8 cellular contexts compared by ENCODE assay signal in genomic region chr2:201232125-201232815, GRCh38. TPM values are rescaled to one million over a fixed set of nuclear protein-coding genes. Genes with fewer than 3 reads are reported as not detected.
A peak's percentile ranks its signal among the peaks of the same experiment; 100 is the strongest.
DNase-seq lines count a peak whose midpoint lies in the region; ATAC-seq and TF ChIP-seq lines count a peak whose summit lies in the region.

No MANE protein-coding gene starts in this region.

- peak overlapping the region; percentile 41 for H2AFZ ChIP-seq in OCI-LY3 (ENCODE audit: low read depth, low read length)

- H3K36me3 Mint-ChIP-seq in naive thymus-derived CD4-positive, alpha-beta T cell = peaks cover 0 to 20% (median 5%) of the 10 kb centered on the region in 5 donors
- H3K36me3 Mint-ChIP-seq in stimulated activated effector memory CD8-positive, alpha-beta T cell treated with anti-CD3 and anti-CD28 coated beads, Interleukin-12 subunit alpha, Interleukin-12 subunit beta, amount 100 ng/mL, for 72 hours = peaks cover 46% of the 10 kb centered on the region

- H3K9ac ChIP-seq in OCI-LY3 (ENCODE audit: low read length) = peak overlapping the region; percentile 61

- no peaks in the 10 kb centered on the region for H3K27me3 ChIP-seq in OCI-LY3 (ENCODE audit: low read depth, low read length)
- H3K27me3 ChIP-seq in esophagus (ENCODE audit: control insufficient read depth in 1 of 2, insufficient read depth in 2 of 2, low read length in 2 of 2) = no peaks in the 10 kb centered on the region
- H3K27me3 ChIP-seq in naive thymus-derived CD4-positive, alpha-beta T cell (ENCODE audit: control insufficient read depth in 2 of 2, insufficient read depth in 2 of 2, low read length in 2 of 2) = no peaks in the 10 kb centered on the region

- TF ChIP-seq EP300 in Ishikawa (IDR thresholded peaks at IDR 0.05; ENCODE audit: borderline replicate concordance) = peak; percentile 28; the same call in 1 of the 2 replicates

- H3K4me1 ChIP-seq in OCI-LY3 (ENCODE audit: low read length) (peaks cover 41% of the 10 kb centered on the region), esophagus (ENCODE audit: control insufficient read depth in 2 of 2, insufficient read depth in 2 of 2, low read length in 1 of 2) (peaks cover 3 to 5% of the 10 kb centered on the region in 2 donors)
- peaks cover 29 to 32% of the 10 kb centered on the region in 2 donors for H3K4me1 ChIP-seq in naive thymus-derived CD4-positive, alpha-beta T cell (ENCODE audit: control insufficient read depth in 2 of 2, insufficient read depth in 2 of 2, low read length in 2 of 2)

- peak overlapping the region; percentile 66 to 99 (median 96) for H3K4me3 Mint-ChIP-seq in naive thymus-derived CD4-positive, alpha-beta T cell
- peak overlapping the region; percentile 91 for H3K4me3 Mint-ChIP-seq in stimulated activated effector memory CD8-positive, alpha-beta T cell treated with anti-CD3 and anti-CD28 coated beads, Interleukin-12 subunit alpha, Interleukin-12 subunit beta, amount 100 ng/mL, for 72 hours

- H3K27ac ChIP-seq in OCI-LY3 (ENCODE audit: low read length) (peak overlapping the region; percentile 88), esophagus (ENCODE audit: low read depth in 2 of 2, low read length in 1 of 2) (peak overlapping the region; percentile 2 to 47)
- H3K27ac ChIP-seq in naive thymus-derived CD4-positive, alpha-beta T cell (ENCODE audit: low read depth, low read length) = peak overlapping the region; percentile 87

- peak overlapping the region; percentile 71 for H3K4me2 ChIP-seq in OCI-LY3 (ENCODE audit: low read length)

- intact Hi-C loops in naive thymus-derived CD4-positive, alpha-beta T cell (cut with micrococcal nuclease) = loop anchor here (1.0 to 10.0 kb wide), 16 partner anchors 20 to 1683 kb away; partner anchors contain the start of genes CASP10 (in 2 of the 2), NIF3L1 (in 2 of the 2), PPIL3 (in 2 of the 2) and ALS2 (in 1 of the 2)

- 13 to 16% methylated on average over 10 of the region's 10 CpGs for WGBS in esophagus, 2 donors

- H3K9me3 ChIP-seq in OCI-LY3 (ENCODE audit: insufficient read depth, low read length) (no peaks in the 10 kb centered on the region), esophagus (ENCODE audit: control insufficient read depth in 2 of 2, insufficient read depth in 1 of 2, low read depth in 1 of 2, low read length in 1 of 2) (no peaks in the 10 kb centered on the region)
- no peaks in the 10 kb centered on the region for H3K9me3 ChIP-seq in naive thymus-derived CD4-positive, alpha-beta T cell (ENCODE audit: control insufficient read depth in 2 of 3, low read length in 3 of 3)

- DNase-seq in DMS 273 treated with DMSO at 0.1 percent for 48 hours (lab: John Stamatoyannopoulos, UW) = peak; percentile 94
- peak; percentile 93 for DNase-seq in activated CD8-positive, alpha-beta memory T cell treated with anti-CD3 and anti-CD28 coated beads, Interleukin-2, amount 50 U/mL, for 48 hours
- DNase-seq in naive thymus-derived CD4-positive, alpha-beta T cell = peak; percentile 75 to 95 (median 91)
- DNase-seq in stimulated activated effector memory CD8-positive, alpha-beta T cell treated with anti-CD3 and anti-CD28 coated beads, Interleukin-12 subunit alpha, Interleukin-12 subunit beta, amount 100 ng/mL, for 72 hours (ENCODE audit: low spot score in 2 of 2) = peak; percentile 90 to 94

- CTCF ChIA-PET in naive thymus-derived CD4-positive, alpha-beta T cell (lab: Charles Lee) = interaction anchor here (0.7 to 4.6 kb wide), 45 partner anchors 9 to 947 kb away, joined by 3 to 140 read pairs (median 6); partner anchors contain the start of genes CASP10, CASP8, CFLAR and CLK1

- H4K20me1 ChIP-seq in OCI-LY3 (ENCODE audit: insufficient read depth, low read length) = peaks cover 17% of the 10 kb centered on the region

- H3K36me3 ChIP-seq in OCI-LY3 (replicated peaks; ENCODE audit: low read depth, low read length) (peaks cover 7% of the 10 kb centered on the region), esophagus (ENCODE audit: control insufficient read depth in 2 of 2, insufficient read depth in 2 of 2, low read length in 1 of 2) (no peaks in the 10 kb centered on the region)
- no peaks in the 10 kb centered on the region for H3K36me3 ChIP-seq in naive thymus-derived CD4-positive, alpha-beta T cell (ENCODE audit: control insufficient read depth in 2 of 3, insufficient read depth in 3 of 3, low read length in 3 of 3)

- H3K9me3 Mint-ChIP-seq in naive thymus-derived CD4-positive, alpha-beta T cell = peaks cover 0 to 3% (median 0%) of the 10 kb centered on the region in 11 donors
- H3K9me3 Mint-ChIP-seq in stimulated activated effector memory CD8-positive, alpha-beta T cell treated with anti-CD3 and anti-CD28 coated beads, Interleukin-12 subunit alpha, Interleukin-12 subunit beta, amount 100 ng/mL, for 72 hours = no peaks in the 10 kb centered on the region

- ATAC-seq in GM21515 (IDR thresholded peaks at IDR 0.05; ENCODE audit: unreplicated experiment) = peak; percentile 44
- ATAC-seq in naive thymus-derived CD4-positive, alpha-beta T cell = peak; percentile 79
- peak; percentile 65 for ATAC-seq in stimulated activated effector memory CD8-positive, alpha-beta T cell treated with anti-CD3 and anti-CD28 coated beads, Interleukin-12 subunit alpha, Interleukin-12 subunit beta, amount 100 ng/mL, for 72 hours

- peak overlapping the region; percentile 85 to 98 (median 95) for H3K27ac Mint-ChIP-seq in naive thymus-derived CD4-positive, alpha-beta T cell
- H3K27ac Mint-ChIP-seq in stimulated activated effector memory CD8-positive, alpha-beta T cell treated with anti-CD3 and anti-CD28 coated beads, Interleukin-12 subunit alpha, Interleukin-12 subunit beta, amount 100 ng/mL, for 72 hours = peak overlapping the region; percentile 94

- H3K4me1 Mint-ChIP-seq in naive thymus-derived CD4-positive, alpha-beta T cell = peaks cover 30 to 77% (median 68%) of the 10 kb centered on the region in 7 donors
- H3K4me1 Mint-ChIP-seq in stimulated activated effector memory CD8-positive, alpha-beta T cell treated with anti-CD3 and anti-CD28 coated beads, Interleukin-12 subunit alpha, Interleukin-12 subunit beta, amount 100 ng/mL, for 72 hours = peaks cover 36% of the 10 kb centered on the region

- peak; percentile 100 for TF ChIP-seq RAD21 in Ishikawa (IDR thresholded peaks at IDR 0.05; ENCODE audit: low read depth)

- H3K4me3 ChIP-seq in OCI-LY3 (ENCODE audit: low read length) (peak overlapping the region; percentile 90), esophagus (ENCODE audit: low read depth in 1 of 2, low read length in 2 of 2) (no peak overlapping the region)
- H3K4me3 ChIP-seq in naive thymus-derived CD4-positive, alpha-beta T cell (ENCODE audit: low read length) = peak overlapping the region; percentile 70

- peak; percentile 93 for TF ChIP-seq CTCF in OCI-LY3 (IDR thresholded peaks at IDR 0.05; ENCODE audit: low read depth, low read length)

- POLR2A ChIA-PET in naive thymus-derived CD4-positive, alpha-beta T cell (lab: Charles Lee) = interaction anchor here (0.5 to 4.5 kb wide), 33 partner anchors 9 to 419 kb away, joined by 3 to 90 read pairs (median 5); partner anchors contain the start of genes CASP10, CASP8, CFLAR and CLK1

- H3K79me2 ChIP-seq in OCI-LY3 (ENCODE audit: low read length) = peaks cover 39% of the 10 kb centered on the region

- H3K27me3 Mint-ChIP-seq in naive thymus-derived CD4-positive, alpha-beta T cell = no peaks in the 10 kb centered on the region

TF ChIP-seq in Ishikawa, 13 proteins besides CTCF, POLR2A, EP300 and RAD21:
- TF ChIP-seq MAX (IDR thresholded peaks at IDR 0.05) (peak; percentile 56; the same call in 1 of the 2 replicates), TAF1 (IDR thresholded peaks at IDR 0.05; ENCODE audit: low read depth) (no peak), NFIC (IDR thresholded peaks at IDR 0.05) (peak; percentile 55), USF1 (IDR thresholded peaks at IDR 0.05) (no peak), TCF12 (IDR thresholded peaks at IDR 0.05; ENCODE audit: low read depth) (peak; percentile 65; the same call in 1 of the 2 replicates), CREB1 (IDR thresholded peaks at IDR 0.05; ENCODE audit: low read depth) (no peak), FOXM1 (IDR thresholded peaks at IDR 0.05; ENCODE audit: borderline replicate concordance, low read depth) (no peak), ZBTB7A (IDR thresholded peaks at IDR 0.05; ENCODE audit: low read depth) (no peak), TEAD4 (IDR thresholded peaks at IDR 0.05) (no peak), YY1 (IDR thresholded peaks at IDR 0.05; ENCODE audit: low read depth) (peak; percentile 91), EGR1 (IDR thresholded peaks at IDR 0.05) (no peak), CEBPB (IDR thresholded peaks at IDR 0.05) (no peak)

RNA-seq across cellular contexts. Expression of gene CASP8, which starts 28.1 kb away (rescaled TPM):
- polyA plus RNA-seq in esophagus = 10 to 100 TPM; 12.8 to 19.6 TPM
- total RNA-seq in naive thymus-derived CD4-positive, alpha-beta T cell = 100 to 1,000 TPM in 3 of 5 experiments, 10 to 100 TPM in 2; 84.9 to 159 (median 150) TPM
- 10 to 100 TPM; 38.9 to 78.1 TPM for polyA plus RNA-seq in naive thymus-derived CD4-positive, alpha-beta T cell

RNA-seq across cellular contexts. Expression of gene CASP10, which starts 49.3 kb away (rescaled TPM):
- polyA plus RNA-seq in esophagus = 1 to 10 TPM; 5.2 to 8.7 TPM
- 10 to 100 TPM; 29.0 to 49.8 (median 42.9) TPM for total RNA-seq in naive thymus-derived CD4-positive, alpha-beta T cell
- 10 to 100 TPM; 15.9 to 18.9 TPM for polyA plus RNA-seq in naive thymus-derived CD4-positive, alpha-beta T cell

Comparison
In these comparisons a context has a peak if more than half of its experiments do, and no peak if none do; other contexts are left out.
1. H3K27ac ChIP-seq: peak in every context shown above with its lines; median percentile 88 in OCI-LY3; 87 in naive thymus-derived CD4-positive, alpha-beta T cell; 24 in esophagus.
2. H3K4me3 ChIP-seq: peak in OCI-LY3 (single experiment) and naive thymus-derived CD4-positive, alpha-beta T cell (single experiment); none in esophagus (0 of 2).
3. Peak in every context shown above with its lines, with median percentiles within 50 percentile points of each other: DNase-seq and ATAC-seq.